In the genomic region with DNA sequence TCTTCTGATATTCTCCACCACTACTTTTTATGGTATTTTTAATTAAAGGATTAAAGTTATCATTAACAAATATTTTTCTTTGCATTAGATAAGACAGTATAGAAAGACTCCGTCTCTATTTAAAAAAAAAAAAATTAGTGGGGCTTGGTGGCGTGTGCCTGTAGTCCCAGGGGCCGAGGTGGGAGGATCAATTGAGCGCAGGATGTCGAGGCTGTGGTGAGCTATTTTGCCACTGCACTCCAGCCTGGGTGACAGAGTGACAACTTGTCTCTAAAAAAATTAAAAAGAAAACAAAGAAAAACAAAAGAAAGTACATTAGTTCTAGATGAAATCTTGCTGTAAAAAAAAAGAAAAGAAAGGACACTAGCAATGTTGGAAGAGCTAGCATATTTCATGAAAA, we compare ENCODE assay signal across 18 cellular contexts.
A peak's percentile ranks its signal among the peaks of the same experiment; 100 is the strongest.
DNase-seq lines count a peak whose midpoint lies in the region; ATAC-seq and TF ChIP-seq lines count a peak whose summit lies in the region.
"Had no signal": no experiment of that assay in that cellular context is flagged by ENCODE, and none has a peak within 500 bp of the region (broad histone marks: within the 10 kb centered on the region; RNA-seq: fewer than 3 reads in every experiment).

No MANE protein-coding gene starts in this region.

- H3K36me3 Mint-ChIP-seq in activated CD4-positive, alpha-beta T cell treated with anti-CD3 and anti-CD28 coated beads, Interleukin-2, amount 10 ng/mL, durations not matched to agents 7 days and 5 days (ENCODE audit: low read depth): peaks cover 10% of the 10 kb centered on the region
- H3K36me3 Mint-ChIP-seq in activated naive CD4-positive, alpha-beta T cell treated with anti-CD3 and anti-CD28 coated beads, Interleukin-2, amount 50 U/mL, for 24 hours: peaks cover 2% of the 10 kb centered on the region
- H3K36me3 Mint-ChIP-seq: CD8-positive, alpha-beta memory T cell had no signal

- no peaks in the 10 kb centered on the region for H3K9me3 Mint-ChIP-seq in activated CD4-positive, alpha-beta T cell treated with anti-CD3 and anti-CD28 coated beads, Interleukin-2, amount 10 ng/mL, durations not matched to agents 7 days and 5 days
- no peaks in the 10 kb centered on the region for H3K9me3 Mint-ChIP-seq in activated naive CD4-positive, alpha-beta T cell treated with anti-CD3 and anti-CD28 coated beads, Interleukin-2, amount 50 U/mL, for 24 hours
- peaks cover 0 to 5% of the 10 kb centered on the region in 2 donors for H3K9me3 Mint-ChIP-seq in stimulated activated naive CD8-positive, alpha-beta T cell treated with anti-CD3 and anti-CD28 coated beads, Interleukin-15, amount 100 ng/mL, for 72 hours
- H3K9me3 Mint-ChIP-seq: CD8-positive, alpha-beta memory T cell; HFFc6 had no signal

- CTCF ChIA-PET in activated CD4-positive, alpha-beta T cell treated with anti-CD3 and anti-CD28 coated beads, Interleukin-2, amount 10 ng/mL, durations not matched to agents 7 days and 5 days (lab: Charles Lee): interaction anchor here (0.8 to 1.0 kb wide), 3 partner anchors 10 to 20 kb away, joined by 3 read pairs; no protein-coding TSS in a partner anchor

- no peaks in the 10 kb centered on the region for H3K27me3 Mint-ChIP-seq in activated CD4-positive, alpha-beta T cell treated with anti-CD3 and anti-CD28 coated beads, Interleukin-2, amount 10 ng/mL, durations not matched to agents 7 days and 5 days
- H3K27me3 Mint-ChIP-seq in activated naive CD4-positive, alpha-beta T cell treated with anti-CD3 and anti-CD28 coated beads, Interleukin-2, amount 50 U/mL, for 24 hours: no peaks in the 10 kb centered on the region
- no peaks in the 10 kb centered on the region for H3K27me3 Mint-ChIP-seq in stimulated activated naive CD8-positive, alpha-beta T cell treated with anti-CD3 and anti-CD28 coated beads, Interleukin-15, amount 100 ng/mL, for 72 hours
- H3K27me3 Mint-ChIP-seq: CD8-positive, alpha-beta memory T cell had no signal

- H3K4me1 Mint-ChIP-seq in activated CD4-positive, alpha-beta T cell treated with anti-CD3 and anti-CD28 coated beads, Interleukin-2, amount 10 ng/mL, durations not matched to agents 7 days and 5 days: peaks cover 75% of the 10 kb centered on the region
- peaks cover 79% of the 10 kb centered on the region for H3K4me1 Mint-ChIP-seq in activated naive CD4-positive, alpha-beta T cell treated with anti-CD3 and anti-CD28 coated beads, Interleukin-2, amount 50 U/mL, for 24 hours
- peaks cover 83% of the 10 kb centered on the region for H3K4me1 Mint-ChIP-seq in stimulated activated naive CD8-positive, alpha-beta T cell treated with anti-CD3 and anti-CD28 coated beads, Interleukin-15, amount 100 ng/mL, for 72 hours

- no peak for TF ChIP-seq CTCF in VCaP (conservative IDR thresholded peaks at IDR 0.05)

- ATAC-seq in stimulated activated naive CD8-positive, alpha-beta T cell treated with anti-CD3 and anti-CD28 coated beads, Interleukin-15, amount 100 ng/mL, for 72 hours: no peak
- no peak for ATAC-seq in GM21515 (IDR thresholded peaks at IDR 0.05; ENCODE audit: unreplicated experiment)
- ATAC-seq: Right ventricle myocardium inferior had no signal

- no peak for DNase-seq in activated CD4-positive, alpha-beta T cell treated with anti-CD3 and anti-CD28 coated beads, Interleukin-2, amount 10 ng/mL, durations not matched to agents 7 days and 5 days
- no peak for DNase-seq in activated CD4-positive, alpha-beta T cell treated with anti-CD3 and anti-CD28 coated beads for 4 hours
- no peak for DNase-seq in activated naive CD4-positive, alpha-beta T cell treated with Interleukin-2 at 50 U/mL for 16 hours
- no peak for DNase-seq in stimulated activated naive CD8-positive, alpha-beta T cell treated with anti-CD3 and anti-CD28 coated beads, Interleukin-15, amount 100 ng/mL, for 72 hours
- no peak for DNase-seq in NCI-H69 (lab: John Stamatoyannopoulos, UW)
- DNase-seq: CD8-positive, alpha-beta memory T cell; DMS79 treated with DMSO at 0.1 percent for 48 hours; HFFc6; KBM-7; NCI-H1105 treated with DMSO at 0.1 percent for 48 hours; NCI-H1694; NCI-H2081 treated with DMSO at 0.1 percent for 48 hours; NCI-H774 had no signal

- POLR2A ChIA-PET in activated CD4-positive, alpha-beta T cell treated with anti-CD3 and anti-CD28 coated beads, Interleukin-2, amount 10 ng/mL, durations not matched to agents 7 days and 5 days (lab: Charles Lee): no interaction called here

- H3K27ac ChIP-seq in VCaP: peak overlapping the region; percentile 57

- peak overlapping the region; percentile 67 for H3K27ac Mint-ChIP-seq in activated CD4-positive, alpha-beta T cell treated with anti-CD3 and anti-CD28 coated beads, Interleukin-2, amount 10 ng/mL, durations not matched to agents 7 days and 5 days
- peak overlapping the region; percentile 64 for H3K27ac Mint-ChIP-seq in activated naive CD4-positive, alpha-beta T cell treated with anti-CD3 and anti-CD28 coated beads, Interleukin-2, amount 50 U/mL, for 24 hours
- peak overlapping the region; percentile 83 to 98 for H3K27ac Mint-ChIP-seq in stimulated activated naive CD8-positive, alpha-beta T cell treated with anti-CD3 and anti-CD28 coated beads, Interleukin-15, amount 100 ng/mL, for 72 hours
- H3K27ac Mint-ChIP-seq: B cell, HFFc6 had no signal

- H3K4me3 Mint-ChIP-seq in activated CD4-positive, alpha-beta T cell treated with anti-CD3 and anti-CD28 coated beads, Interleukin-2, amount 10 ng/mL, durations not matched to agents 7 days and 5 days: no peak overlapping the region
- H3K4me3 Mint-ChIP-seq in activated naive CD4-positive, alpha-beta T cell treated with anti-CD3 and anti-CD28 coated beads, Interleukin-2, amount 50 U/mL, for 24 hours: peak overlapping the region; percentile 64
- peak overlapping the region; percentile 68 to 82 for H3K4me3 Mint-ChIP-seq in stimulated activated naive CD8-positive, alpha-beta T cell treated with anti-CD3 and anti-CD28 coated beads, Interleukin-15, amount 100 ng/mL, for 72 hours
- H3K4me3 Mint-ChIP-seq: B cell; CD8-positive, alpha-beta memory T cell; HFFc6 had no signal
